ENCODE assay signal across 8 cellular contexts in the genomic region with DNA sequence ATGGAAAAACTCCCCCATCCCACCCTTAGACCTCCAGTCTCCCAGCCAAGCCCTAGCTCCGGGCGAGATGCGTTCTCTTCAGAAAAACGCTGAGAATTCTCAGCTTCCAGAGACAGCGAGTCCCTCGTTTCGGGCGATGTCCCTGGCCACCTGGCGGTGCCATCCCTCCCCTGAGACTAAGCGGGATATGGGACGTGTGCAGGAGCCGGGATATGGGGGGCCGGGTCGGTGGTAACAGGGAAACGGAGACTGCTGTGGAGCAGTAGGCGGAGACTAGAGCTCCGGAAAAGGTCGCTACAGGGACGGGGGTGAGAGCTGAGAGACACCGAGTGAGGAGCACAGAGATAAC. TPM values are rescaled to one million over a fixed set of nuclear protein-coding genes. Genes with fewer than 3 reads are reported as not detected.
A peak's percentile ranks its signal among the peaks of the same experiment; 100 is the strongest.
DNase-seq lines count a peak whose midpoint lies in the region; ATAC-seq and TF ChIP-seq lines count a peak whose summit lies in the region.

No MANE protein-coding gene starts in this region.

- peak overlapping the region; percentile 63 for H3K9ac ChIP-seq in HUES64 (ENCODE audit: low read depth, low read length)

- H3K27ac ChIP-seq in HUES64 (ENCODE audit: low read depth, low read length) = peak overlapping the region; percentile 86; the same call in 1 of the 2 replicates
- H3K27ac ChIP-seq in testis = no peak overlapping the region

- peak; percentile 76 for ATAC-seq in GM21529 (IDR thresholded peaks at IDR 0.05; ENCODE audit: unreplicated experiment)

- no peak for TF ChIP-seq POLR2A in testis (IDR thresholded peaks at IDR 0.05)

- TF ChIP-seq CTCF in GM06990 (IDR thresholded peaks at IDR 0.05; ENCODE audit: insufficient read depth, low read length, poor library complexity, severe bottlenecking) (no peak), astrocyte of the cerebellum (IDR thresholded peaks at IDR 0.05; ENCODE audit: low read depth, low read length, missing control alignments) (peak; percentile 29), testis (IDR thresholded peaks at IDR 0.05) (peak in 1 of 3 experiments; percentile 2)

- no peaks in the 10 kb centered on the region for H3K9me3 ChIP-seq in HUES64 (ENCODE audit: insufficient read depth, low read depth, low read length)
- no peaks in the 10 kb centered on the region for H3K9me3 ChIP-seq in testis

- H3K4me1 ChIP-seq in HUES64 (ENCODE audit: insufficient read depth, low read length) (peaks cover 13% of the 10 kb centered on the region), testis (peaks cover 6% of the 10 kb centered on the region)

- under 1% methylated on average over 20 of the region's 20 CpGs for WGBS in HUES64
- WGBS in testis, 2 donors = 0 to 1% methylated on average over 4 to 20 of the region's 20 CpGs

- H3K27me3 ChIP-seq in GM06990 (replicated peaks; ENCODE audit: control insufficient read depth, insufficient read depth, low read length) (no peaks in the 10 kb centered on the region), HUES64 (ENCODE audit: insufficient read depth, low read length) (peaks cover 31% of the 10 kb centered on the region), testis (no peaks in the 10 kb centered on the region)

- in situ Hi-C loops in astrocyte of the cerebellum (cut with HindIII; ENCODE audit: low sequenced_read_pairs) = no loop called here

- no peaks in the 10 kb centered on the region for H3K36me3 ChIP-seq in GM06990 (ENCODE audit: control insufficient read depth, insufficient read depth, low read length)
- no peaks in the 10 kb centered on the region for H3K36me3 ChIP-seq in HUES64 (ENCODE audit: insufficient read depth, low read length)
- no peaks in the 10 kb centered on the region for H3K36me3 ChIP-seq in testis (ENCODE audit: low read depth, missing control alignments)

- DNase-seq in GM06990 (ENCODE audit: extremely low read depth, insufficient read length) (no peak), astrocyte of the cerebellum (ENCODE audit: low read depth) (no peak), kidney tubule cell (ENCODE audit: low spot score) (peak; percentile 75), testis (no peak), NCI-H1048 (lab: John Stamatoyannopoulos, UW) (no peak), ecto neural progenitor cell (ENCODE audit: low spot score) (no peak)

- H3K4me3 ChIP-seq in GM06990 (replicated peaks; ENCODE audit: low read depth, low read length) (peak overlapping the region; percentile 71), HUES64 (ENCODE audit: low read length) (peak overlapping the region; percentile 89), astrocyte of the cerebellum (ENCODE audit: low read depth, low read length) (peak overlapping the region; percentile 74), testis (peak overlapping the region; percentile 79 to 84)

- intact Hi-C loops in testis (cut with DNase I; ENCODE audit: low total_unique reads) = no loop called here

RNA-seq across cellular contexts. Expression of a gene that starts 0.4 kb away (rescaled TPM):
- 5.3 TPM for polyA plus RNA-seq in HUES64 (2013, experiment 1 of 2)
- 5.9 TPM for polyA plus RNA-seq in HUES64 (2013, experiment 2 of 2)
- 10 to 100 TPM; 25.5 to 54.0 TPM for total RNA-seq in testis
- polyA plus RNA-seq in testis (ENCODE audit: insufficient read depth, low read depth, low replicate concordance) = 18.8 TPM
